7 cellular contexts compared by ENCODE assay signal in genomic region chr17:74987418-74987908, GRCh38. TPM values are rescaled to one million over a fixed set of nuclear protein-coding genes. Genes with fewer than 3 reads are reported as not detected.
DNase-seq lines count a peak whose midpoint lies in the region; ATAC-seq and TF ChIP-seq lines count a peak whose summit lies in the region.

TSS of gene CDR2L (plus strand) at chr17:74987632. CDS start at chr17:74988044, 412 bp downstream.

- H3K4me3 ChIP-seq in iPS-18c (ENCODE audit: insufficient read depth, low read depth, low read length) (peak within 1 kb of the TSS; percentile 88), skeletal muscle satellite cell (ENCODE audit: low read length) (peak within 1 kb of the TSS; percentile 97)

- in situ Hi-C loops in T47D (cut with HindIII; ENCODE audit: low pct_unique_long_range_greater_than_20kb, low sequenced_read_pairs), result no loop called here

- peaks cover 24% of the 10 kb centered on the region for H3K4me1 ChIP-seq in skeletal muscle satellite cell (ENCODE audit: control insufficient read depth, insufficient read depth, low read length)

- DNase-seq in NCI-H2171 (lab: John Stamatoyannopoulos, UW) (peak; percentile 92), T47D (ENCODE audit: low read depth in 1 of 2, low spot score in 1 of 2) (peak; percentile 92 to 96)

- H3K4me2 ChIP-seq in skeletal muscle satellite cell (ENCODE audit: low read length), result peak within 1 kb of the TSS; percentile 86

- peak within 1 kb of the TSS; percentile 83 for H3K9ac ChIP-seq in skeletal muscle satellite cell (ENCODE audit: low read depth, low read length)

- no peaks in the 10 kb centered on the region for H3K36me3 ChIP-seq in skeletal muscle satellite cell (ENCODE audit: insufficient read depth, low read length)

- H3K9me3 ChIP-seq in iPS-18c (ENCODE audit: control insufficient read depth, insufficient read depth, low read length) (no peaks in the 10 kb centered on the region), skeletal muscle satellite cell (replicated peaks; ENCODE audit: low read length) (no peaks in the 10 kb centered on the region)

- peak; percentile 80 for ATAC-seq in GM18520 (IDR thresholded peaks at IDR 0.05; ENCODE audit: unreplicated experiment)
- peak; percentile 94 for ATAC-seq in HG03095 (IDR thresholded peaks at IDR 0.05; ENCODE audit: unreplicated experiment)

- no peaks in the 10 kb centered on the region for H3K27me3 ChIP-seq in skeletal muscle satellite cell (ENCODE audit: control insufficient read depth, insufficient read depth, low read length)

- peak; percentile 8; the same call in 1 of the 2 replicates for TF ChIP-seq CTCF in VCaP (conservative IDR thresholded peaks at IDR 0.05)

- H3K27ac ChIP-seq in VCaP, result peak within 1 kb of the TSS; percentile 88

RNA-seq across cellular contexts. Expression of gene CDR2L, which starts in this region (rescaled TPM):
- total RNA-seq in skeletal muscle satellite cell (2012; rRNA removed), result 17.5 and 21.8 TPM in 2 replicates

Comparison
In these comparisons a context has a peak if more than half of its experiments do, and no peak if none do; other contexts are left out.
1. Peak in every context shown above with its lines: DNase-seq, ATAC-seq, H3K4me3 ChIP-seq and H3K27ac ChIP-seq.